ENCODE assay signal across 22 cellular contexts in genomic region chr4:80114732-80115265, GRCh38. TPM values are rescaled to one million over a fixed set of nuclear protein-coding genes. Genes with fewer than 3 reads are reported as not detected.
DNase-seq lines count a peak whose midpoint lies in the region; ATAC-seq, FAIRE-seq and TF ChIP-seq lines count a peak whose summit lies in the region.
"Had no signal": no experiment of that assay in that cellular context is flagged by ENCODE, and none has a peak within 500 bp of the region (broad histone marks: within the 10 kb centered on the region; RNA-seq: fewer than 3 reads in every experiment).

No MANE protein-coding gene starts in this region.

- no peaks in the 10 kb centered on the region for H3K9me2 ChIP-seq in HCT116 (ENCODE audit: insufficient read depth)

- CTCF ChIA-PET in HCT116 (lab: Charles Lee) = interaction anchor here (1.4 kb wide), 1 partner anchor 11 kb away, joined by 3 read pairs; no protein-coding TSS in a partner anchor
- CTCF ChIA-PET in K562 (lab: Yijun Ruan, JAX; ENCODE audit: low intra/inter-chr PET ratio) = no interaction called here

- H3K4me1 Mint-ChIP-seq in stimulated activated effector memory CD8-positive, alpha-beta T cell treated with anti-CD3 and anti-CD28 coated beads, Interleukin-12 subunit alpha, Interleukin-12 subunit beta, amount 100 ng/mL, for 72 hours = no peaks in the 10 kb centered on the region
- H3K4me1 Mint-ChIP-seq: CD4-positive, alpha-beta memory T cell had no signal

- H3K27me3 ChIP-seq in HCT116 (ENCODE audit: insufficient read depth, low read length) (no peaks in the 10 kb centered on the region), K562 (ENCODE audit: control insufficient read depth in 2 of 2, insufficient read depth in 2 of 2, low read length in 2 of 2) (no peaks in the 10 kb centered on the region)
- H3K27me3 ChIP-seq: BE2C; BLaER1 treated with 17β-estradiol and CSF1 and Interleukin-3, amounts not matched to agents 10 nM and 100 nM had no signal

- H2AFZ ChIP-seq in HCT116 (ENCODE audit: low read depth, low read length, poor library complexity, severe bottlenecking) (no peak overlapping the region), K562 (ENCODE audit: low read depth, low read length) (peak overlapping the region; percentile 54; the same call in 1 of the 2 replicates)

- TF ChIP-seq RAD21 in HCT116 (IDR thresholded peaks at IDR 0.05; ENCODE audit: low read depth) (no peak), K562 (CRISPR knock-in tag; conservative IDR thresholded peaks at IDR 0.05 in 1 of 2, IDR thresholded peaks at IDR 0.05 in 1 of 2) (no peak)

- POLR2A ChIA-PET in HCT116 (lab: Charles Lee) (no interaction called here), K562 (lab: Yijun Ruan, JAX) (interaction anchor here (1.6 kb wide), 1 partner anchor 13 kb away, joined by 4 read pairs; no protein-coding TSS in a partner anchor)

- TF ChIP-seq CTCF in HCT116 (IDR thresholded peaks at IDR 0.05 in 2 of 3, conservative IDR thresholded peaks at IDR 0.05 in 1 of 3; ENCODE audit: borderline replicate concordance in 1 of 3, insufficient read depth in 1 of 3, low read depth in 2 of 3, low read length in 2 of 3) (no peak), K562 (IDR thresholded peaks at IDR 0.05 in 2 of 3, conservative IDR thresholded peaks at IDR 0.05 in 1 of 3; ENCODE audit: insufficient read depth in 2 of 3, low read depth in 1 of 3, low read length in 3 of 3) (no peak)

- no peaks in the 10 kb centered on the region for H3K79me2 ChIP-seq in HCT116 (ENCODE audit: insufficient read depth, low read length)
- peaks cover 3% of the 10 kb centered on the region; the same call in 1 of the 3 replicates for H3K79me2 ChIP-seq in K562 (ENCODE audit: control insufficient read depth, insufficient read depth, low read length)

- ATAC-seq in HCT116 = no peak
- ATAC-seq in K562 = no peak
- peak; percentile 66 for ATAC-seq in stimulated activated effector memory CD8-positive, alpha-beta T cell treated with anti-CD3 and anti-CD28 coated beads, Interleukin-12 subunit alpha, Interleukin-12 subunit beta, amount 100 ng/mL, for 72 hours
- ATAC-seq in sciatic nerve = no peak

- H4K20me1 ChIP-seq in HCT116 (ENCODE audit: insufficient read depth) (no peaks in the 10 kb centered on the region), K562 (replicated peaks; ENCODE audit: control insufficient read depth, insufficient read depth, low read length) (no peaks in the 10 kb centered on the region)
- H4K20me1 ChIP-seq: BLaER1 treated with 17β-estradiol and CSF1 and Interleukin-3, amounts not matched to agents 10 nM and 100 nM had no signal

- no peaks in the 10 kb centered on the region for H3K9me1 ChIP-seq in K562 (ENCODE audit: control insufficient read depth, insufficient read depth, low read length)

- TF ChIP-seq POLR2A in HCT116 (IDR thresholded peaks at IDR 0.05; ENCODE audit: borderline replicate concordance, extremely low read depth, insufficient read depth, insufficient read length) (no peak), K562 (conservative IDR thresholded peaks at IDR 0.05) (no peak)

- H3K36me3 Mint-ChIP-seq in stimulated activated effector memory CD8-positive, alpha-beta T cell treated with anti-CD3 and anti-CD28 coated beads, Interleukin-12 subunit alpha, Interleukin-12 subunit beta, amount 100 ng/mL, for 72 hours = no peaks in the 10 kb centered on the region

- H3K4me3 Mint-ChIP-seq in stimulated activated effector memory CD8-positive, alpha-beta T cell treated with anti-CD3 and anti-CD28 coated beads, Interleukin-12 subunit alpha, Interleukin-12 subunit beta, amount 100 ng/mL, for 72 hours = no peak overlapping the region
- H3K4me3 Mint-ChIP-seq: CD4-positive, alpha-beta memory T cell had no signal

- FAIRE-seq in K562 (lab: Jason Lieb, UNC) = no peak
- FAIRE-seq: A204.1, GM12891, GM18507, H54 had no signal

- intact Hi-C loops in HCT116 (cut with micrococcal nuclease) = no loop called here
- intact Hi-C loops in K562 (cut with micrococcal nuclease) = no loop called here
- intact Hi-C loops in sciatic nerve (cut with DNase I) = no loop called here

- H3K4me3 ChIP-seq in HCT116 (replicated peaks in 1 of 2; ENCODE audit: low read depth in 1 of 2, low read length in 2 of 2) (no peak overlapping the region), K562 (no peak overlapping the region), mesodermal cell (ENCODE audit: extremely low read depth, insufficient read depth, low read length, poor library complexity, severe bottlenecking) (no peak overlapping the region)
- H3K4me3 ChIP-seq: BLaER1 treated with 17β-estradiol and CSF1 and Interleukin-3, amounts not matched to agents 10 nM and 100 nM; HAP-1 had no signal

- in situ Hi-C loops in K562 (cut with MboI) = no loop called here

- no TSS peak for BruUV-seq in HCT116 (replicated peaks; lab: Mats Ljungman, UMichigan)
- no TSS peak for BruUV-seq in K562 (replicated peaks; lab: Mats Ljungman, UMichigan)

- H3K4me1 ChIP-seq in HCT116 (ENCODE audit: control insufficient read depth in 1 of 2, insufficient read depth in 2 of 2, low read length in 2 of 2) (peaks cover 6 to 12% of the 10 kb centered on the region in 2 experiments), K562 (replicated peaks in 1 of 2; ENCODE audit: control insufficient read depth in 2 of 2, insufficient read depth in 2 of 2, low read length in 2 of 2) (peaks cover 17 to 31% of the 10 kb centered on the region in 2 experiments), mesodermal cell (ENCODE audit: control insufficient read depth, insufficient read depth, low read length, poor library complexity, severe bottlenecking) (peaks cover 36% of the 10 kb centered on the region)
- H3K4me1 ChIP-seq: BE2C; BLaER1 treated with 17β-estradiol and CSF1 and Interleukin-3, amounts not matched to agents 10 nM and 100 nM; HAP-1 had no signal

- H3K9me3 Mint-ChIP-seq in stimulated activated effector memory CD8-positive, alpha-beta T cell treated with anti-CD3 and anti-CD28 coated beads, Interleukin-12 subunit alpha, Interleukin-12 subunit beta, amount 100 ng/mL, for 72 hours = peaks cover 4% of the 10 kb centered on the region

- H3K9ac ChIP-seq in HCT116 (ENCODE audit: low read length) (no peak overlapping the region), K562 (ENCODE audit: insufficient read depth in 1 of 2, low read depth in 2 of 2, low read length in 2 of 2) (no peak overlapping the region)
- H3K9ac ChIP-seq: BLaER1 treated with 17β-estradiol and CSF1 and Interleukin-3, amounts not matched to agents 10 nM and 100 nM had no signal

- DNase-seq in HCT116 (ENCODE audit: low read depth, low spot score) = no peak
- DNase-seq in K562 (ENCODE audit: extremely low read depth in 1 of 4, low spot score in 3 of 4) = no peak
- DNase-seq in stimulated activated effector memory CD8-positive, alpha-beta T cell treated with anti-CD3 and anti-CD28 coated beads, Interleukin-12 subunit alpha, Interleukin-12 subunit beta, amount 100 ng/mL, for 72 hours (ENCODE audit: low spot score in 2 of 2) = no peak
- no peak for DNase-seq in NCI-H1930 (lab: John Stamatoyannopoulos, UW)
- no peak for DNase-seq in SHP77 (lab: John Stamatoyannopoulos, UW)
- no peak for DNase-seq in sciatic nerve (ENCODE audit: low spot score)
- DNase-seq: BE2C; Calu3; CD4-positive, alpha-beta memory T cell; COR-L47; DMS53; DMS79 treated with DMSO at 0.1 percent for 48 hours; GF-D8; GOT3 had no signal

- H3K9me3 ChIP-seq in HCT116 (ENCODE audit: control insufficient read depth in 1 of 2, insufficient read depth in 1 of 2, low read depth in 1 of 2, low read length in 2 of 2) (no peaks in the 10 kb centered on the region), K562 (replicated peaks; ENCODE audit: control insufficient read depth, insufficient read depth, low read depth, low read length) (no peaks in the 10 kb centered on the region), mesodermal cell (ENCODE audit: control insufficient read depth, low read length) (no peaks in the 10 kb centered on the region)
- H3K9me3 ChIP-seq: BE2C, HAP-1 had no signal

- H3K4me2 ChIP-seq in HCT116 (ENCODE audit: low read length) = peak overlapping the region; percentile 24
- H3K4me2 ChIP-seq in K562 (ENCODE audit: insufficient read depth, low read length) = no peak overlapping the region
- H3K4me2 ChIP-seq: BLaER1 treated with 17β-estradiol and CSF1 and Interleukin-3, amounts not matched to agents 10 nM and 100 nM had no signal

- TF ChIP-seq EP300 in K562 (IDR thresholded peaks at IDR 0.05; ENCODE audit: low read length) = no peak

- no peak overlapping the region for H3K27ac Mint-ChIP-seq in stimulated activated effector memory CD8-positive, alpha-beta T cell treated with anti-CD3 and anti-CD28 coated beads, Interleukin-12 subunit alpha, Interleukin-12 subunit beta, amount 100 ng/mL, for 72 hours
- H3K27ac Mint-ChIP-seq: CD4-positive, alpha-beta memory T cell had no signal

- RAD21 ChIA-PET in HCT116 (lab: Charles Lee; ENCODE audit: low non-redundant PET in 1 of 2, low total read pairs in 2 of 2, uncharacterized antibody in 2 of 2, unreplicated experiment in 2 of 2) = no interaction called here

- H3K36me3 ChIP-seq in HCT116 (ENCODE audit: control insufficient read depth in 1 of 2, insufficient read depth in 2 of 2, low read length in 2 of 2) (no peaks in the 10 kb centered on the region), K562 (ENCODE audit: control insufficient read depth, insufficient read depth, low read length) (no peaks in the 10 kb centered on the region), mesodermal cell (ENCODE audit: control insufficient read depth, insufficient read depth, low read length) (no peaks in the 10 kb centered on the region)
- H3K36me3 ChIP-seq: BE2C; BLaER1 treated with 17β-estradiol and CSF1 and Interleukin-3, amounts not matched to agents 10 nM and 100 nM; HAP-1 had no signal

- H3K27ac ChIP-seq in HCT116 (ENCODE audit: low read depth, low read length) = no peak overlapping the region
- no peak overlapping the region for H3K27ac ChIP-seq in K562 (ENCODE audit: extremely low read depth, low read depth, low read length)
- H3K27ac ChIP-seq in mesodermal cell (ENCODE audit: low read depth, low read length, severe bottlenecking) = peak overlapping the region; percentile 71
- H3K27ac ChIP-seq: 22Rv1; BLaER1 treated with 17β-estradiol and CSF1 and Interleukin-3, amounts not matched to agents 10 nM and 100 nM had no signal

RNA-seq across cellular contexts. Expression of gene ANTXR2, which starts 41.8 kb away (rescaled TPM):
- total RNA-seq in HCT116 (2021; ENCODE audit: unreplicated experiment) (6.3 TPM), K562 (2014; rRNA removed) (39.1 and 50.5 TPM in 2 replicates), K562 (2014; rRNA removed; fragmentation: Illumina TruSeq; extraction: Trizol) (75.4 and 103 TPM in 2 replicates), K562 (2015; rRNA removed; fragmentation: Illumina TruSeq; extraction: Trizol) (60.3 and 61.8 TPM in 2 replicates), K562 (2021) (68.1 and 83.8 TPM in 2 replicates), sciatic nerve (94.4 TPM)
- 4.4 and 7.9 TPM in 2 replicates for polyA plus RNA-seq in HCT116 (2012)
- total RNA-seq in K562 (2011; cell fraction: chromatin; rRNA removed; ENCODE audit: low replicate concordance) = 163 and 271 TPM in 2 replicates
- 73.4 and 76.1 TPM in 2 replicates for total RNA-seq in K562 (2011; cell fraction: nucleolus; rRNA removed)
- 102 and 117 TPM in 2 replicates for total RNA-seq in K562 (2011; cell fraction: nucleoplasm; rRNA removed)
- polyA plus RNA-seq in K562 (2011; rRNA removed) (51.7 and 79.1 TPM in 2 replicates), K562 (2014; fragmentation: Illumina TruSeq; extraction: Trizol) (62.5 and 71.0 TPM in 2 replicates), K562 (2014; fragmentation: Nextera tagmentation; extraction: Ambion mirVana) (10 to 100 TPM; 10.1 to 26.6 TPM), K562 (2014; rRNA removed) (34.8 and 37.4 TPM in 2 replicates)
- 10.2 and 18.4 TPM in 2 replicates for polyA plus RNA-seq in K562 (2011; cell fraction: cytosol; rRNA removed)
- polyA plus RNA-seq in K562 (2011; cell fraction: nucleus; rRNA removed) = 42.2 and 47.3 TPM in 2 replicates
- 69.7 and 118 TPM in 2 replicates for polyA plus RNA-seq in K562 (2012)
- 139 and 146 TPM in 2 replicates for polyA minus RNA-seq in K562 (2011; rRNA and poly(A)+ RNA removed)
- 33.9 and 51.2 TPM in 2 replicates for polyA minus RNA-seq in K562 (2011; cell fraction: cytosol; rRNA and poly(A)+ RNA removed)
- polyA minus RNA-seq in K562 (2011; cell fraction: nucleus; rRNA and poly(A)+ RNA removed) = 92.2 and 147 TPM in 2 replicates
- 149 TPM for polyA plus RNA-seq in mesodermal cell (2013, experiment 1 of 2)
- polyA plus RNA-seq in mesodermal cell (2013, experiment 2 of 2) = 161 TPM
